Comparison of ENCODE assay signal across 8 cellular contexts in the genomic region with DNA sequence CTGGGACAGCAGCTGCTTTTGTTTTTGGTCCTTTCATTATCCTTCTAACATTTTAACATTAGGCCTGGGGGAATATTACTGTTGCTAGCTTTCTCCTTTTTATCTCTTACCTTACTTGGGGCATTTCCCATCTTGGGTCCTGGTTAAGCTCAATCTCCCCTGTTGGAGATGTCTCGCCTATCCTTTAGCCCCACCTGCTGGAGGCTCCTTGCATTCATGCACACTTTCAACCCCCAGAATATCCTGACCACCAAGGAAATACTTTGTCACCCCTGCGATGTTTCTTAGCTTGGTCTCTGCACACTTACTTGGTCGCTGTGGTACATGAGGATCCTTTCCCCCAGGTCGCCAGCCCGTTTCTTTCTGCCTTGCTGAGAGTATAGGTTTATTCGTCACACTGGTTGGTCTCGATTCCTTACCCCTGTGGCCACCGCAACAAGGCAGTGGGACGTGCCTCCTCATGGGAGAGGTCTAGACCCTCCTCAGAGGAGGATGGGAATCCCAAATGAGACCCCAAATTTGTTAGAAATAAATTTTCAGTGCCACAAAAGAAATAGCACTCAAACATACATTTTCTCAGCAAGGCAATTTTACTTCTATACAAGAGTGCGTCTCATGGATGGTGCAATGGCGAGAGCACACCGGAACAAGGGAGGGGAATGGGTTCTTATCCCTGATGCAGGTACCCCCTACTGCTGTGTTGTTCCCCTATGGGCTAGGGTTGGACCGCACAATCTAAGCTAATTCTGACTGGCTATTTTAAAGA. TPM values are rescaled to one million over a fixed set of nuclear protein-coding genes. Genes with fewer than 3 reads are reported as not detected.
A peak's percentile ranks its signal among the peaks of the same experiment; 100 is the strongest.
DNase-seq lines count a peak whose midpoint lies in the region; ATAC-seq and TF ChIP-seq lines count a peak whose summit lies in the region.

No MANE protein-coding gene starts in this region.

- peaks cover 21% of the 10 kb centered on the region for H3K9me3 Mint-ChIP-seq in glutamatergic neuron (ENCODE audit: unreplicated experiment)

- peak; percentile 78 for DNase-seq in ELR (ENCODE audit: low read depth)
- peak; percentile 75 for DNase-seq in NAMALWA (ENCODE audit: low spot score)
- DNase-seq in activated T-cell treated with anti-CD3 and anti-CD28 coated beads, Interleukin-2, amount 50 U/mL, for 48 hours = peak; percentile 73 to 76
- DNase-seq in glutamatergic neuron = no peak
- DNase-seq in stimulated activated CD4-positive, alpha-beta T cell treated with anti-CD3 and anti-CD28 coated beads, TNF-alpha, amount 100 ng/mL, for 48 hours (ENCODE audit: low read depth in 3 of 3) = peak; percentile 35 to 55 (median 44)

- peak; percentile 28 for TF ChIP-seq CTCF in glutamatergic neuron (IDR thresholded peaks at IDR 0.05; ENCODE audit: partially characterized antibody, unreplicated experiment)

- peaks cover 10% of the 10 kb centered on the region for H3K27me3 Mint-ChIP-seq in glutamatergic neuron (ENCODE audit: unreplicated experiment)

- H3K4me1 Mint-ChIP-seq in glutamatergic neuron (ENCODE audit: low read depth, unreplicated experiment) = peaks cover 3% of the 10 kb centered on the region

- no peak overlapping the region for H3K27ac Mint-ChIP-seq in glutamatergic neuron (ENCODE audit: unreplicated experiment)

- peaks cover 31% of the 10 kb centered on the region for H3K36me3 Mint-ChIP-seq in glutamatergic neuron (ENCODE audit: unreplicated experiment)

- no peak overlapping the region for H3K4me3 Mint-ChIP-seq in glutamatergic neuron (ENCODE audit: unreplicated experiment)

- ATAC-seq in HG03045 (IDR thresholded peaks at IDR 0.05; ENCODE audit: unreplicated experiment) = no peak
- no peak for ATAC-seq in GM18870 (IDR thresholded peaks at IDR 0.05; ENCODE audit: unreplicated experiment)
- ATAC-seq in HG02763 (IDR thresholded peaks at IDR 0.05; ENCODE audit: unreplicated experiment) = no peak

RNA-seq across cellular contexts. Expression of a gene that starts 5.4 kb away (rescaled TPM):
- 66.1 TPM for total RNA-seq in glutamatergic neuron (ENCODE audit: unreplicated experiment)

RNA-seq across cellular contexts. Expression of a gene that starts 20.0 kb away (rescaled TPM):
- total RNA-seq in glutamatergic neuron (ENCODE audit: unreplicated experiment) = 41.6 TPM

RNA-seq across cellular contexts. Expression of a gene that starts 42.2 kb away (rescaled TPM):
- 143 TPM for total RNA-seq in glutamatergic neuron (ENCODE audit: unreplicated experiment)
